ENCODE assay signal across 1 cellular context in the genomic region with DNA sequence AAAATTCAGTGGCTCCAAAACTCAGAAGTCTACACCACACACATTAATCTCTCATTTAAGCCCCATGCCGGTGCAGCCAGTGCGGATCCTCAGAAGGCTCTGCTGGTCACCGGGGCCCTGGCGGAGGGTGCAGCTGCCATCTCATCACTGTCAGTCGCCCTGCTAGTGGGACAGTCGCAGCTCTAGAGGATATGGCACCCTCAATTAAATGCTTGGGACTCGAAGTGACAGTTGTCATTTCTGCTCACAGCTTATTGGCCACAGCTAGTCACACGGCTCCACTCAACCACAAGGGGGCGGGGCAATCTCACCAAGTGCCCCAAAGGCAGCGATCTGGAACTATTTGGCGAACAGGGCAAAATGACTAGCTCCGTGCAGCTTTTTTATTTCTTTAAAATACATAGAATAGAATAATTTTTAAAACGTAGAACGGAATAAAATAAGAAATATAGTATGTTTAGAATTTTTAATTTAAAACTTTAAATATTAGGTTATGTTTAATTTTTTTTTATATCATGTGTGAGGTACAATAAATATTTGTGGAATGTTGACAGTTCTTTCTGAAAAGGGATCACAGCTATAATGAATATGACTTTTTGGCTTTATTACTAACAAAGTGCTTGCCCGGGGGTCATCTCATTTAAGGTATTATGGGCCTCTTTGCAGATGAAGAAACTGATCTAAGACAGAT.
TF ChIP-seq lines count a peak whose summit lies in the region.

No MANE protein-coding gene starts in this region.

TF ChIP-seq in GM12878, 131 proteins besides CTCF, POLR2A, EP300 and RAD21 (continued from another document):
- TF ChIP-seq, protein P1, sequence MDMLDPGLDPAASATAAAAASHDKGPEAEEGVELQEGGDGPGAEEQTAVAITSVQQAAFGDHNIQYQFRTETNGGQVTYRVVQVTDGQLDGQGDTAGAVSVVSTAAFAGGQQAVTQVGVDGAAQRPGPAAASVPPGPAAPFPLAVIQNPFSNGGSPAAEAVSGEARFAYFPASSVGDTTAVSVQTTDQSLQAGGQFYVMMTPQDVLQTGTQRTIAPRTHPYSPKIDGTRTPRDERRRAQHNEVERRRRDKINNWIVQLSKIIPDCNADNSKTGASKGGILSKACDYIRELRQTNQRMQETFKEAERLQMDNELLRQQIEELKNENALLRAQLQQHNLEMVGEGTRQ (IDR thresholded peaks at IDR 0.05; ENCODE audit: borderline replicate concordance, low read depth, low read length) = peak; percentile 60; the same call in 1 of the 2 replicates
- no peak for TF ChIP-seq ETV6 (conservative IDR thresholded peaks at IDR 0.05 in 1 of 2, IDR thresholded peaks at IDR 0.05 in 1 of 2; ENCODE audit: borderline replicate concordance in 1 of 2, low read depth in 1 of 2)
- TF ChIP-seq PAX5 (IDR thresholded peaks at IDR 0.05; ENCODE audit: borderline replicate concordance, low read depth, low read length) = peak; percentile 97
- TF ChIP-seq, protein P2, sequence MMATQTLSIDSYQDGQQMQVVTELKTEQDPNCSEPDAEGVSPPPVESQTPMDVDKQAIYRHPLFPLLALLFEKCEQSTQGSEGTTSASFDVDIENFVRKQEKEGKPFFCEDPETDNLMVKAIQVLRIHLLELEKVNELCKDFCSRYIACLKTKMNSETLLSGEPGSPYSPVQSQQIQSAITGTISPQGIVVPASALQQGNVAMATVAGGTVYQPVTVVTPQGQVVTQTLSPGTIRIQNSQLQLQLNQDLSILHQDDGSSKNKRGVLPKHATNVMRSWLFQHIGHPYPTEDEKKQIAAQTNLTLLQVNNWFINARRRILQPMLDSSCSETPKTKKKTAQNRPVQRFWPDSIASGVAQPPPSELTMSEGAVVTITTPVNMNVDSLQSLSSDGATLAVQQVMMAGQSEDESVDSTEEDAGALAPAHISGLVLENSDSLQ (IDR thresholded peaks at IDR 0.05) = peak; percentile 79
